Comparison of ENCODE assay signal across 1 cellular context in genomic region chr7:2451171-2452073, GRCh38.
TF ChIP-seq lines count a peak whose summit lies in the region.

No MANE protein-coding gene starts in this region.

TF ChIP-seq in HepG2, 621 proteins besides CTCF, POLR2A, EP300 and RAD21 (continued from another document and continues in another):
- peak; percentile 85; the same call in 1 of the 2 replicates for TF ChIP-seq ZNF558 (CRISPR knock-in tag; IDR thresholded peaks at IDR 0.05; ENCODE audit: borderline replicate concordance)
- peak; percentile 58; the same call in 1 of the 2 replicates for TF ChIP-seq RXRA (CRISPR knock-in tag; IDR thresholded peaks at IDR 0.05)
- no peak for TF ChIP-seq NONO (IDR thresholded peaks at IDR 0.05)
- no peak; the same call in 1 of the 2 replicates for TF ChIP-seq NONO (CRISPR knock-in tag; conservative IDR thresholded peaks at IDR 0.05)
- no peak for TF ChIP-seq ZBTB3 (CRISPR knock-in tag; IDR thresholded peaks at IDR 0.05; ENCODE audit: borderline replicate concordance, low read depth)
- no peak for TF ChIP-seq CC2D1A (CRISPR knock-in tag; IDR thresholded peaks at IDR 0.05)
- TF ChIP-seq, protein P1, sequence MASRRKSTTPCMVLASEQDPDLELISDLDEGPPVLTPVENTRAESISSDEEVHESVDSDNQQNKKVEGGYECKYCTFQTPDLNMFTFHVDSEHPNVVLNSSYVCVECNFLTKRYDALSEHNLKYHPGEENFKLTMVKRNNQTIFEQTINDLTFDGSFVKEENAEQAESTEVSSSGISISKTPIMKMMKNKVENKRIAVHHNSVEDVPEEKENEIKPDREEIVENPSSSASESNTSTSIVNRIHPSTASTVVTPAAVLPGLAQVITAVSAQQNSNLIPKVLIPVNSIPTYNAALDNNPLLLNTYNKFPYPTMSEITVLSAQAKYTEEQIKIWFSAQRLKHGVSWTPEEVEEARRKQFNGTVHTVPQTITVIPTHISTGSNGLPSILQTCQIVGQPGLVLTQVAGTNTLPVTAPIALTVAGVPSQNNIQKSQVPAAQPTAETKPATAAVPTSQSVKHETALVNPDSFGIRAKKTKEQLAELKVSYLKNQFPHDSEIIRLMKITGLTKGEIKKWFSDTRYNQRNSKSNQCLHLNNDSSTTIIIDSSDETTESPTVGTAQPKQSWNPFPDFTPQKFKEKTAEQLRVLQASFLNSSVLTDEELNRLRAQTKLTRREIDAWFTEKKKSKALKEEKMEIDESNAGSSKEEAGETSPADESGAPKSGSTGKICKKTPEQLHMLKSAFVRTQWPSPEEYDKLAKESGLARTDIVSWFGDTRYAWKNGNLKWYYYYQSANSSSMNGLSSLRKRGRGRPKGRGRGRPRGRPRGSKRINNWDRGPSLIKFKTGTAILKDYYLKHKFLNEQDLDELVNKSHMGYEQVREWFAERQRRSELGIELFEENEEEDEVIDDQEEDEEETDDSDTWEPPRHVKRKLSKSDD (CRISPR knock-in tag; IDR thresholded peaks at IDR 0.05; ENCODE audit: low read depth) = no peak
- TF ChIP-seq TARDBP (CRISPR knock-in tag; IDR thresholded peaks at IDR 0.05) = peak; percentile 67; the same call in 1 of the 2 replicates
- TF ChIP-seq GZF1 (CRISPR knock-in tag; IDR thresholded peaks at IDR 0.05) = peak; percentile 80; the same call in 1 of the 2 replicates
- TF ChIP-seq PHF5A (CRISPR knock-in tag; IDR thresholded peaks at IDR 0.05; ENCODE audit: low read depth, unreplicated experiment) = no peak
- no peak for TF ChIP-seq ZNF776 (CRISPR knock-in tag; IDR thresholded peaks at IDR 0.05)
- peak; percentile 23; the same call in 1 of the 2 replicates for TF ChIP-seq NKX3-1 (CRISPR knock-in tag; IDR thresholded peaks at IDR 0.05)
- TF ChIP-seq ZNF143 (CRISPR knock-in tag; IDR thresholded peaks at IDR 0.05) = no peak; the same call in 1 of the 2 replicates
- TF ChIP-seq MAFG (CRISPR knock-in tag; IDR thresholded peaks at IDR 0.05) = no peak
- no peak for TF ChIP-seq ZNF281 (CRISPR knock-in tag; IDR thresholded peaks at IDR 0.05; ENCODE audit: borderline replicate concordance)
- no peak for TF ChIP-seq JARID2 (CRISPR knock-in tag; IDR thresholded peaks at IDR 0.05; ENCODE audit: insufficient replicate concordance)
- no peak for TF ChIP-seq CHCHD3 (CRISPR knock-in tag; IDR thresholded peaks at IDR 0.05)
- TF ChIP-seq ZBTB8A (CRISPR knock-in tag; IDR thresholded peaks at IDR 0.05; ENCODE audit: borderline replicate concordance, low read depth) = no peak; the same call in 1 of the 2 replicates
- peak; percentile 39; the same call in 1 of the 2 replicates for TF ChIP-seq MEIS1 (CRISPR knock-in tag; IDR thresholded peaks at IDR 0.05; ENCODE audit: borderline replicate concordance)
- no peak for TF ChIP-seq SSRP1 (CRISPR knock-in tag; IDR thresholded peaks at IDR 0.05)
- no peak for TF ChIP-seq ZC3H13 (CRISPR knock-in tag; IDR thresholded peaks at IDR 0.05)
- no peak for TF ChIP-seq ZNF20 (CRISPR knock-in tag; IDR thresholded peaks at IDR 0.05)
- TF ChIP-seq, protein P2, sequence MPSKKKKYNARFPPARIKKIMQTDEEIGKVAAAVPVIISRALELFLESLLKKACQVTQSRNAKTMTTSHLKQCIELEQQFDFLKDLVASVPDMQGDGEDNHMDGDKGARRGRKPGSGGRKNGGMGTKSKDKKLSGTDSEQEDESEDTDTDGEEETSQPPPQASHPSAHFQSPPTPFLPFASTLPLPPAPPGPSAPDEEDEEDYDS (CRISPR knock-in tag; IDR thresholded peaks at IDR 0.05) = no peak
- TF ChIP-seq, protein P3, sequence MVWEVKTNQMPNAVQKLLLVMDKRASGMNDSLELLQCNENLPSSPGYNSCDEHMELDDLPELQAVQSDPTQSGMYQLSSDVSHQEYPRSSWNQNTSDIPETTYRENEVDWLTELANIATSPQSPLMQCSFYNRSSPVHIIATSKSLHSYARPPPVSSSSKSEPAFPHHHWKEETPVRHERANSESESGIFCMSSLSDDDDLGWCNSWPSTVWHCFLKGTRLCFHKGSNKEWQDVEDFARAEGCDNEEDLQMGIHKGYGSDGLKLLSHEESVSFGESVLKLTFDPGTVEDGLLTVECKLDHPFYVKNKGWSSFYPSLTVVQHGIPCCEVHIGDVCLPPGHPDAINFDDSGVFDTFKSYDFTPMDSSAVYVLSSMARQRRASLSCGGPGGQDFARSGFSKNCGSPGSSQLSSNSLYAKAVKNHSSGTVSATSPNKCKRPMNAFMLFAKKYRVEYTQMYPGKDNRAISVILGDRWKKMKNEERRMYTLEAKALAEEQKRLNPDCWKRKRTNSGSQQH (CRISPR knock-in tag; IDR thresholded peaks at IDR 0.05; ENCODE audit: low read depth) = peak; percentile 86; the same call in 1 of the 2 replicates
- peak; percentile 88; the same call in 1 of the 2 replicates for TF ChIP-seq ZNF691 (CRISPR knock-in tag; IDR thresholded peaks at IDR 0.05; ENCODE audit: borderline replicate concordance, low read depth)
- no peak for TF ChIP-seq CEBPB (IDR thresholded peaks at IDR 0.05; ENCODE audit: borderline replicate concordance, low read depth, low read length)
- TF ChIP-seq REXO4 (CRISPR knock-in tag; IDR thresholded peaks at IDR 0.05; ENCODE audit: borderline replicate concordance) = peak; percentile 72; the same call in 1 of the 2 replicates
- no peak for TF ChIP-seq BATF2 (CRISPR knock-in tag; IDR thresholded peaks at IDR 0.05)
- TF ChIP-seq FOXP1 (IDR thresholded peaks at IDR 0.05) = no peak
- TF ChIP-seq FOXP1 (CRISPR knock-in tag; IDR thresholded peaks at IDR 0.05) = no peak
- TF ChIP-seq NCOA5 (CRISPR knock-in tag; IDR thresholded peaks at IDR 0.05) = no peak
- TF ChIP-seq XBP1 (CRISPR knock-in tag; IDR thresholded peaks at IDR 0.05) = no peak
- no peak for TF ChIP-seq RNF2 (conservative IDR thresholded peaks at IDR 0.05; ENCODE audit: low read depth)
- no peak for TF ChIP-seq MTERF4 (CRISPR knock-in tag; IDR thresholded peaks at IDR 0.05)
- TF ChIP-seq POLR2G (IDR thresholded peaks at IDR 0.05; ENCODE audit: low read depth, low read length) = peak; percentile 67
- no peak for TF ChIP-seq ZNF567 (CRISPR knock-in tag; IDR thresholded peaks at IDR 0.05; ENCODE audit: borderline replicate concordance)
- TF ChIP-seq ZNF652 (CRISPR knock-in tag; IDR thresholded peaks at IDR 0.05; ENCODE audit: borderline replicate concordance, low read depth) = no peak
- peak; percentile 87; the same call in 1 of the 2 replicates for TF ChIP-seq ZFP37 (CRISPR knock-in tag; IDR thresholded peaks at IDR 0.05; ENCODE audit: borderline replicate concordance)
- peak; percentile 85 for TF ChIP-seq MAX (IDR thresholded peaks at IDR 0.05)
- TF ChIP-seq ZNF562 (CRISPR knock-in tag; IDR thresholded peaks at IDR 0.05; ENCODE audit: borderline replicate concordance) = no peak
- no peak for TF ChIP-seq ZNF431 (CRISPR knock-in tag; IDR thresholded peaks at IDR 0.05; ENCODE audit: borderline replicate concordance, low read depth)
- TF ChIP-seq, protein P4, sequence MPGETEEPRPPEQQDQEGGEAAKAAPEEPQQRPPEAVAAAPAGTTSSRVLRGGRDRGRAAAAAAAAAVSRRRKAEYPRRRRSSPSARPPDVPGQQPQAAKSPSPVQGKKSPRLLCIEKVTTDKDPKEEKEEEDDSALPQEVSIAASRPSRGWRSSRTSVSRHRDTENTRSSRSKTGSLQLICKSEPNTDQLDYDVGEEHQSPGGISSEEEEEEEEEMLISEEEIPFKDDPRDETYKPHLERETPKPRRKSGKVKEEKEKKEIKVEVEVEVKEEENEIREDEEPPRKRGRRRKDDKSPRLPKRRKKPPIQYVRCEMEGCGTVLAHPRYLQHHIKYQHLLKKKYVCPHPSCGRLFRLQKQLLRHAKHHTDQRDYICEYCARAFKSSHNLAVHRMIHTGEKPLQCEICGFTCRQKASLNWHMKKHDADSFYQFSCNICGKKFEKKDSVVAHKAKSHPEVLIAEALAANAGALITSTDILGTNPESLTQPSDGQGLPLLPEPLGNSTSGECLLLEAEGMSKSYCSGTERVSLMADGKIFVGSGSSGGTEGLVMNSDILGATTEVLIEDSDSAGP (CRISPR knock-in tag; IDR thresholded peaks at IDR 0.05; ENCODE audit: borderline replicate concordance) = peak; percentile 83; the same call in 1 of the 2 replicates
- no peak for TF ChIP-seq ZNF891 (CRISPR knock-in tag; IDR thresholded peaks at IDR 0.05)
- TF ChIP-seq ZNF709 (CRISPR knock-in tag; IDR thresholded peaks at IDR 0.05) = no peak
- TF ChIP-seq SMC3 (IDR thresholded peaks at IDR 0.05; ENCODE audit: low read length) = peak; percentile 28; the same call in 1 of the 2 replicates
- peak; percentile 73; the same call in 1 of the 2 replicates for TF ChIP-seq ERF (CRISPR knock-in tag; IDR thresholded peaks at IDR 0.05)
- TF ChIP-seq TEF (CRISPR knock-in tag; IDR thresholded peaks at IDR 0.05) = no peak
- no peak for TF ChIP-seq PCBP1 (IDR thresholded peaks at IDR 0.05; ENCODE audit: borderline replicate concordance, low read depth, low read length)
- TF ChIP-seq CREM (IDR thresholded peaks at IDR 0.05) = no peak
- no peak for TF ChIP-seq CREM (CRISPR knock-in tag; IDR thresholded peaks at IDR 0.05)
- TF ChIP-seq MBD4 (IDR thresholded peaks at IDR 0.05; ENCODE audit: borderline replicate concordance, low read length) = no peak
- TF ChIP-seq ZNF577 (CRISPR knock-in tag; IDR thresholded peaks at IDR 0.05; ENCODE audit: borderline replicate concordance, low read depth) = no peak
- TF ChIP-seq ZBED4 (CRISPR knock-in tag; IDR thresholded peaks at IDR 0.05; ENCODE audit: borderline replicate concordance) = 0 out of 2 replicates have a peak, but pooled peaks have one; percentile 47
- no peak for TF ChIP-seq ZNF629 (CRISPR knock-in tag; conservative IDR thresholded peaks at IDR 0.05)
- peak; percentile 58; the same call in 1 of the 2 replicates for TF ChIP-seq PHF8 (CRISPR knock-in tag; IDR thresholded peaks at IDR 0.05)
